ENCODE assay signal across 19 cellular contexts in genomic region chr19:31105761-31106160, GRCh38.
"Had no signal": no experiment of that assay in that cellular context is flagged by ENCODE, and none has a peak within 500 bp of the region (broad histone marks: within the 10 kb centered on the region; RNA-seq: fewer than 3 reads in every experiment).

No MANE protein-coding gene starts in this region.

- H3K27me3 ChIP-seq: SJCRH30 had no signal

- H3K36me3 ChIP-seq: SJCRH30 had no signal

- H3K4me3 ChIP-seq: SJCRH30 had no signal

- H3K9me3 ChIP-seq: SJCRH30 had no signal

- DNase-seq: KBM-7, MV-4-11, NCI-H1048, NCI-H1105 treated with DMSO at 0.1 percent for 48 hours, NCI-H1436, NCI-H187, NCI-H2029, NCI-H2081 treated with DMSO at 0.1 percent for 48 hours, NCI-H2171, NCI-H226, NCI-H446, NCI-H510A, NCI-H524 treated with DMSO at 0.1 percent for 48 hours, NCI-H69, NCI-H774, PC-3, SHP77, SJCRH30 had no signal

- H3K27ac ChIP-seq: RWPE1, SJCRH30 had no signal
